Comparison of ENCODE assay signal across 1 cellular context in the genomic region with DNA sequence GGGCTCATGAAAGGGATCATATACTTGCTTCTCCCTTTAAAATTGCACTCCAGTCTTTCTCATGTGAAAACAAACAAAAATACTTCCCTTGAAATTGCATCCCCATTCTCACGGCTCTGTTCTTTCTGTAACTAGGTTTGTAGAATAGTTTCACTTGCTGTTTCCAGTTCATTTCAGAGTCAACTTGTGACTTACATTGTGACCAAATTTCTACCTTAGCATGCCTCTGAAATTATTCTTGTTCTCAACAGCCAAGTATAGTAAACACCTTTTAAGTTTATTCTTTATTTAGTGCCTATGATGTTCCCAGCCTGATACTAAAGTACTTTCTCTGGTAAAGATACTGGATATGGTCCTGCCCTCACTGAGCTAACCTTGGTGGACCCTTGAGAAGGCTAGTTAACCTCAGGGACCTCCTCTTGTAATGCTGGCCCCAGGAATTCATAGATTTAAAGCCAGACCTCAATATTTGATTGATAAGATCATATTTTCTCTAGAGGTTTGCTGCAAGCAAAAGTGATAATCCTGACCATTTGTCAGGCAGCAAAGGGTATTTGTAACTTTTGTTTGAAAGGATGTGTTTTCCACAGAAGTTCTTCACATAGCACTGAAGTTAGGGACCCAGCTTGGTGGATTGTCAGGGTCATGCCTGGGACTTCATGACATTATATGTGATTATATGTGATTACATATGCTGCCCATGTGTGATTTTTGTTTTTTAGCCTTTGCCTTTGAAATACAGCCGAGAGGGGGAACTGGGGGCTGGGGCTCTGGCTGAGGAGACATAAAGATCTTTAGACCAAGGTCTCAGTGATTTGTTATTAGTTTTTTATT.
TF ChIP-seq lines count a peak whose summit lies in the region.

No MANE protein-coding gene starts in this region.

TF ChIP-seq in GM23338, 12 proteins besides CTCF, POLR2A, EP300 and RAD21 (continued from another document):
- TF ChIP-seq, protein P1, sequence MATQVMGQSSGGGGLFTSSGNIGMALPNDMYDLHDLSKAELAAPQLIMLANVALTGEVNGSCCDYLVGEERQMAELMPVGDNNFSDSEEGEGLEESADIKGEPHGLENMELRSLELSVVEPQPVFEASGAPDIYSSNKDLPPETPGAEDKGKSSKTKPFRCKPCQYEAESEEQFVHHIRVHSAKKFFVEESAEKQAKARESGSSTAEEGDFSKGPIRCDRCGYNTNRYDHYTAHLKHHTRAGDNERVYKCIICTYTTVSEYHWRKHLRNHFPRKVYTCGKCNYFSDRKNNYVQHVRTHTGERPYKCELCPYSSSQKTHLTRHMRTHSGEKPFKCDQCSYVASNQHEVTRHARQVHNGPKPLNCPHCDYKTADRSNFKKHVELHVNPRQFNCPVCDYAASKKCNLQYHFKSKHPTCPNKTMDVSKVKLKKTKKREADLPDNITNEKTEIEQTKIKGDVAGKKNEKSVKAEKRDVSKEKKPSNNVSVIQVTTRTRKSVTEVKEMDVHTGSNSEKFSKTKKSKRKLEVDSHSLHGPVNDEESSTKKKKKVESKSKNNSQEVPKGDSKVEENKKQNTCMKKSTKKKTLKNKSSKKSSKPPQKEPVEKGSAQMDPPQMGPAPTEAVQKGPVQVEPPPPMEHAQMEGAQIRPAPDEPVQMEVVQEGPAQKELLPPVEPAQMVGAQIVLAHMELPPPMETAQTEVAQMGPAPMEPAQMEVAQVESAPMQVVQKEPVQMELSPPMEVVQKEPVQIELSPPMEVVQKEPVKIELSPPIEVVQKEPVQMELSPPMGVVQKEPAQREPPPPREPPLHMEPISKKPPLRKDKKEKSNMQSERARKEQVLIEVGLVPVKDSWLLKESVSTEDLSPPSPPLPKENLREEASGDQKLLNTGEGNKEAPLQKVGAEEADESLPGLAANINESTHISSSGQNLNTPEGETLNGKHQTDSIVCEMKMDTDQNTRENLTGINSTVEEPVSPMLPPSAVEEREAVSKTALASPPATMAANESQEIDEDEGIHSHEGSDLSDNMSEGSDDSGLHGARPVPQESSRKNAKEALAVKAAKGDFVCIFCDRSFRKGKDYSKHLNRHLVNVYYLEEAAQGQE (IDR thresholded peaks at IDR 0.05; ENCODE audit: unreplicated experiment), result no peak
- TF ChIP-seq, protein P2, sequence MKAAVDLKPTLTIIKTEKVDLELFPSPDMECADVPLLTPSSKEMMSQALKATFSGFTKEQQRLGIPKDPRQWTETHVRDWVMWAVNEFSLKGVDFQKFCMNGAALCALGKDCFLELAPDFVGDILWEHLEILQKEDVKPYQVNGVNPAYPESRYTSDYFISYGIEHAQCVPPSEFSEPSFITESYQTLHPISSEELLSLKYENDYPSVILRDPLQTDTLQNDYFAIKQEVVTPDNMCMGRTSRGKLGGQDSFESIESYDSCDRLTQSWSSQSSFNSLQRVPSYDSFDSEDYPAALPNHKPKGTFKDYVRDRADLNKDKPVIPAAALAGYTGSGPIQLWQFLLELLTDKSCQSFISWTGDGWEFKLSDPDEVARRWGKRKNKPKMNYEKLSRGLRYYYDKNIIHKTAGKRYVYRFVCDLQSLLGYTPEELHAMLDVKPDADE (IDR thresholded peaks at IDR 0.05), result no peak
- TF ChIP-seq NANOG (IDR thresholded peaks at IDR 0.05; ENCODE audit: borderline replicate concordance) (no peak), EZH2 (IDR thresholded peaks at IDR 0.05; ENCODE audit: low read depth, unreplicated experiment) (no peak), STAT1 (IDR thresholded peaks at IDR 0.05; ENCODE audit: unreplicated experiment) (no peak)
